Comparison of ENCODE assay signal across 34 cellular contexts in genomic region chr2:138831154-138831553, GRCh38. TPM values are rescaled to one million over a fixed set of nuclear protein-coding genes. Genes with fewer than 3 reads are reported as not detected.
"Had no signal": no experiment of that assay in that cellular context is flagged by ENCODE, and none has a peak within 500 bp of the region (broad histone marks: within the 10 kb centered on the region; RNA-seq: fewer than 3 reads in every experiment).

No MANE protein-coding gene starts in this region.

- H3K36me3 ChIP-seq: brain microvascular endothelial cell, esophagus squamous epithelium, gastrocnemius medialis, heart left ventricle, WERI-Rb-1 had no signal

- H3K27ac ChIP-seq: brain microvascular endothelial cell, epithelial cell of prostate, esophagus squamous epithelium, gastrocnemius medialis, heart left ventricle, WERI-Rb-1 had no signal

- H3K27me3 ChIP-seq: brain microvascular endothelial cell, esophagus squamous epithelium, gastrocnemius medialis, heart left ventricle had no signal

- DNase-seq: activated B cell treated with CpG ODN at 0.5 μM for 24 hours; activated CD4-positive, alpha-beta T cell treated with anti-CD3 and anti-CD28 coated beads for 48 hours; activated CD4-positive, alpha-beta T cell treated with anti-CD3 and anti-CD28 coated beads, Interleukin-2, amount 50 U/mL, for 1 hour; activated CD4-positive, alpha-beta T cell treated with anti-CD3 and anti-CD28 coated beads, Interleukin-2, amount 50 U/mL, for 48 hours; activated CD8-positive, alpha-beta memory T cell treated with anti-CD3 and anti-CD28 coated beads for 24 hours; activated CD8-positive, alpha-beta T cell treated with anti-CD3 and anti-CD28 coated beads for 36 hours; activated effector memory CD4-positive, alpha-beta T cell treated with Interleukin-2 at 50 U/mL for 16 hours; activated gamma-delta T cell treated with Interleukin-2 at 50 U/mL for 16 hours; activated naive CD4-positive, alpha-beta T cell treated with anti-CD3 and anti-CD28 coated beads, Interleukin-2, amount 50 U/mL, for 16 hours; activated naive CD4-positive, alpha-beta T cell treated with Interleukin-2 at 50 U/mL for 16 hours; activated T-cell treated with anti-CD3 and anti-CD28 coated beads, Interleukin-2, amount 50 U/mL, for 4 hours; amniotic stem cell; anterior cingulate cortex; brain microvascular endothelial cell; caudate nucleus; cortex of kidney; dermis blood vessel endothelial cell; effector CD4-positive, alpha-beta T cell; effector memory CD8-positive, alpha-beta T cell; esophagus squamous epithelium; foreskin fibroblast; gastrocnemius medialis; glutamatergic neuron; heart left ventricle; T-helper 9 cell; WERI-Rb-1 had no signal

- ATAC-seq: activated CD4-positive, CD25-positive, alpha-beta regulatory T cell treated with anti-CD3 and anti-CD28 coated beads, Interleukin-2, amount 50 U/mL, for 24 hours; activated CD8-positive, alpha-beta T cell treated with anti-CD3 and anti-CD28 coated beads for 36 hours; activated T-cell treated with anti-CD3 and anti-CD28 coated beads, Interleukin-2, amount 50 U/mL, for 4 hours; activated T-helper 17 cell treated with anti-CD3 and anti-CD28 coated beads, Interleukin-2, amount 50 U/mL, for 72 hours; effector memory CD8-positive, alpha-beta T cell; gastrocnemius medialis; heart left ventricle had no signal

- H3K4me1 ChIP-seq: esophagus squamous epithelium, gastrocnemius medialis, heart left ventricle had no signal

- H3K9me3 ChIP-seq: esophagus squamous epithelium, gastrocnemius medialis, heart left ventricle had no signal

- H3K4me3 ChIP-seq: esophagus squamous epithelium, gastrocnemius medialis, heart left ventricle had no signal

RNA-seq across cellular contexts. Expression of gene NXPH2, which starts 51.0 kb away (rescaled TPM):
- total RNA-seq: activated B cell treated with CpG ODN at 0.5 μM for 24 hours; activated CD8-positive, alpha-beta T cell treated with anti-CD3 and anti-CD28 coated beads for 36 hours; activated T-cell treated with anti-CD3 and anti-CD28 coated beads, Interleukin-2, amount 50 U/mL, for 4 hours; activated T-helper 17 cell treated with anti-CD3 and anti-CD28 coated beads, Interleukin-2, amount 50 U/mL, for 72 hours; chondrocyte; dermis blood vessel endothelial cell; esophagus squamous epithelium; fibroblast of lung; gastrocnemius medialis; T-helper 2 cell treated with Interferon-gamma antibody and Interleukin-4, amounts not matched to agents 100 ng/mL and 5 ng/mL, for 36 hours had no signal
- polyA plus RNA-seq: adipose tissue, esophagus, fibroblast of lung, heart left ventricle had no signal
